In genomic region chr1:7012461-7012924, GRCh38 we compare ENCODE assay signal across 19 cellular contexts.
"Had no signal": no experiment of that assay in that cellular context is flagged by ENCODE, and none has a peak within 500 bp of the region (broad histone marks: within the 10 kb centered on the region; RNA-seq: fewer than 3 reads in every experiment).

No MANE protein-coding gene starts in this region.

- H3K9me3 ChIP-seq: MG63 had no signal

- H3K27ac ChIP-seq: PC-9 had no signal

- H2AFZ ChIP-seq: PC-9 had no signal

- ATAC-seq: activated CD4-positive, CD25-positive, alpha-beta regulatory T cell treated with anti-CD3 and anti-CD28 coated beads, Interleukin-2, amount 50 U/mL, for 24 hours; activated CD8-positive, alpha-beta T cell treated with anti-CD3 and anti-CD28 coated beads for 36 hours; activated T-cell treated with anti-CD3 and anti-CD28 coated beads, Interleukin-2, amount 50 U/mL, for 72 hours had no signal

- H3K27me3 ChIP-seq: MG63 had no signal

- FAIRE-seq: astrocyte had no signal

- DNase-seq: activated CD4-positive, alpha-beta T cell treated with anti-CD3 and anti-CD28 coated beads for 4 hours; activated CD8-positive, alpha-beta memory T cell treated with anti-CD3 and anti-CD28 coated beads, Interleukin-2, amount 50 U/mL, for 4 hours; activated CD8-positive, alpha-beta T cell treated with anti-CD3 and anti-CD28 coated beads for 36 hours; activated gamma-delta T cell treated with Interleukin-2 at 50 U/mL for 16 hours; activated naive CD4-positive, alpha-beta T cell treated with anti-CD3 and anti-CD28 coated beads, Interleukin-2, amount 50 U/mL, for 16 hours; activated T-cell treated with anti-CD3 and anti-CD28 coated beads, Interleukin-2, amount 50 U/mL, for 72 hours; amygdala; MG63; NCI-H1105; NCI-H1436; NCI-H1694 treated with DMSO at 0.1 percent for 48 hours; NCI-H2029 treated with DMSO at 0.1 percent for 48 hours; NCI-H345; NCI-H510A; NCI-H526 treated with DMSO at 0.1 percent for 48 hours; PC-9; SHP77 treated with DMSO at 0.1 percent for 48 hours had no signal

- H3K4me3 ChIP-seq: MG63, PC-9 had no signal

- H3K4me2 ChIP-seq: PC-9 had no signal

- H3K36me3 ChIP-seq: MG63 had no signal
